ENCODE assay signal across 10 cellular contexts in genomic region chr10:62054825-62055224, GRCh38.
DNase-seq lines count a peak whose midpoint lies in the region; ATAC-seq, FAIRE-seq and TF ChIP-seq lines count a peak whose summit lies in the region.
"Had no signal": no experiment of that assay in that cellular context is flagged by ENCODE, and none has a peak within 500 bp of the region (broad histone marks: within the 10 kb centered on the region; RNA-seq: fewer than 3 reads in every experiment).

No MANE protein-coding gene starts in this region.

- peak overlapping the region; percentile 38 for H3K4me3 Mint-ChIP-seq in activated CD4-positive, alpha-beta T cell treated with anti-CD3 and anti-CD28 coated beads, Interleukin-2, amount 10 ng/mL, durations not matched to agents 7 days and 5 days

- H3K4me1 Mint-ChIP-seq in activated CD4-positive, alpha-beta T cell treated with anti-CD3 and anti-CD28 coated beads, Interleukin-2, amount 10 ng/mL, durations not matched to agents 7 days and 5 days, result peaks cover 92% of the 10 kb centered on the region

- no peaks in the 10 kb centered on the region for H3K27me3 ChIP-seq in esophagus muscularis mucosa
- no peaks in the 10 kb centered on the region for H3K27me3 ChIP-seq in testis
- H3K27me3 ChIP-seq in foreskin keratinocyte, result no peaks in the 10 kb centered on the region

- peak overlapping the region; percentile 79 for H3K27ac Mint-ChIP-seq in activated CD4-positive, alpha-beta T cell treated with anti-CD3 and anti-CD28 coated beads, Interleukin-2, amount 10 ng/mL, durations not matched to agents 7 days and 5 days

- peak; percentile 31 for ATAC-seq in HG03342 (IDR thresholded peaks at IDR 0.05; ENCODE audit: unreplicated experiment)
- no peak for ATAC-seq in HG03521 (IDR thresholded peaks at IDR 0.05; ENCODE audit: unreplicated experiment)
- no peak for ATAC-seq in foreskin keratinocyte
- ATAC-seq: esophagus mucosa had no signal

- H3K36me3 Mint-ChIP-seq in activated CD4-positive, alpha-beta T cell treated with anti-CD3 and anti-CD28 coated beads, Interleukin-2, amount 10 ng/mL, durations not matched to agents 7 days and 5 days (ENCODE audit: low read depth), result peaks cover 87% of the 10 kb centered on the region

- intact Hi-C loops in esophagus muscularis mucosa (cut with DNase I) (no loop called here), testis (cut with DNase I; ENCODE audit: low total_unique reads) (no loop called here)

- H3K4me1 ChIP-seq in esophagus muscularis mucosa (peaks cover 81 to 93% (median 86%) of the 10 kb centered on the region in 4 donors), testis (peaks cover 62% of the 10 kb centered on the region), foreskin keratinocyte (peaks cover 23% of the 10 kb centered on the region)

- peaks cover 0 to 40% (median 21%) of the 10 kb centered on the region in 4 donors for H3K36me3 ChIP-seq in esophagus muscularis mucosa
- H3K36me3 ChIP-seq in testis (ENCODE audit: low read depth, missing control alignments), result no peaks in the 10 kb centered on the region

- TF ChIP-seq EP300 in esophagus muscularis mucosa (IDR thresholded peaks at IDR 0.05), result no peak

- H3K4me3 ChIP-seq in esophagus muscularis mucosa (peak overlapping the region in 3 of 4 donors; percentile 12 to 75 (median 13)), testis (no peak overlapping the region)

- WGBS in esophagus muscularis mucosa, result 53% methylated on average over 1 of the region's 1 CpG
- WGBS in testis, 2 donors, result 68 to 73% methylated on average over 1 of the region's 1 CpG

- no peak for FAIRE-seq in D721Med (lab: Jason Lieb, UNC)

- TF ChIP-seq CTCF in esophagus muscularis mucosa (IDR thresholded peaks at IDR 0.05), result no peak
- no peak for TF ChIP-seq CTCF in testis (IDR thresholded peaks at IDR 0.05)
- TF ChIP-seq CTCF in D721Med (IDR thresholded peaks at IDR 0.05; ENCODE audit: insufficient read depth, missing control alignments), result no peak
- no peak for TF ChIP-seq CTCF in foreskin keratinocyte (conservative IDR thresholded peaks at IDR 0.05)

- peaks cover 6% of the 10 kb centered on the region for H3K9me3 Mint-ChIP-seq in activated CD4-positive, alpha-beta T cell treated with anti-CD3 and anti-CD28 coated beads, Interleukin-2, amount 10 ng/mL, durations not matched to agents 7 days and 5 days

- POLR2A ChIA-PET in activated CD4-positive, alpha-beta T cell treated with anti-CD3 and anti-CD28 coated beads, Interleukin-2, amount 10 ng/mL, durations not matched to agents 7 days and 5 days (lab: Charles Lee), result no interaction called here

- H3K27ac ChIP-seq in esophagus muscularis mucosa (replicated peaks in 1 of 4), result peak overlapping the region; percentile 70 to 87 (median 80)
- peak overlapping the region; percentile 89 to 96 for H3K27ac ChIP-seq in testis
- no peak overlapping the region for H3K27ac ChIP-seq in foreskin keratinocyte

- CTCF ChIA-PET in activated CD4-positive, alpha-beta T cell treated with anti-CD3 and anti-CD28 coated beads, Interleukin-2, amount 10 ng/mL, durations not matched to agents 7 days and 5 days (lab: Charles Lee), result interaction anchor here (0.7 to 1.7 kb wide), 5 partner anchors 13 to 158 kb away, joined by 3 to 15 read pairs (median 3); no protein-coding TSS in a partner anchor

- H3K9me3 ChIP-seq in esophagus muscularis mucosa (no peaks in the 10 kb centered on the region), testis (no peaks in the 10 kb centered on the region)

- TF ChIP-seq POLR2A in esophagus muscularis mucosa (IDR thresholded peaks at IDR 0.05; ENCODE audit: low read depth) (no peak), testis (IDR thresholded peaks at IDR 0.05) (no peak)

- no peaks in the 10 kb centered on the region for H3K27me3 Mint-ChIP-seq in activated CD4-positive, alpha-beta T cell treated with anti-CD3 and anti-CD28 coated beads, Interleukin-2, amount 10 ng/mL, durations not matched to agents 7 days and 5 days

- DNase-seq in activated CD4-positive, alpha-beta T cell treated with anti-CD3 and anti-CD28 coated beads, Interleukin-2, amount 10 ng/mL, durations not matched to agents 7 days and 5 days, result no peak
- DNase-seq in activated CD4-positive, alpha-beta T cell treated with anti-CD3 and anti-CD28 coated beads for 4 hours, result no peak
- no peak for DNase-seq in esophagus muscularis mucosa (ENCODE audit: extremely low spot score)
- no peak for DNase-seq in testis
- no peak for DNase-seq in D721Med (ENCODE audit: insufficient read length, low spot score)
- DNase-seq in foreskin keratinocyte, result no peak
- DNase-seq: ACHN had no signal

Comparison
In these comparisons a context has a peak if more than half of its experiments do, and no peak if none do; other contexts are left out.
1. H3K4me3 ChIP-seq: peak in esophagus muscularis mucosa (3 of 4); none in testis (0 of 2).